1 cellular context compared by ENCODE assay signal in genomic region chr12:84484796-84485195, GRCh38.
TF ChIP-seq lines count a peak whose summit lies in the region.

No MANE protein-coding gene starts in this region.

TF ChIP-seq in IMR-90, 13 proteins besides CTCF, POLR2A, EP300 and RAD21:
- TF ChIP-seq MAFK (IDR thresholded peaks at IDR 0.05; ENCODE audit: low read depth, low read length) (peak; percentile 98), RCOR1 (IDR thresholded peaks at IDR 0.05; ENCODE audit: insufficient replicate concordance, low read length) (no peak), SMC3 (IDR thresholded peaks at IDR 0.05; ENCODE audit: low read depth, low read length) (no peak)
- TF ChIP-seq, protein P1, sequence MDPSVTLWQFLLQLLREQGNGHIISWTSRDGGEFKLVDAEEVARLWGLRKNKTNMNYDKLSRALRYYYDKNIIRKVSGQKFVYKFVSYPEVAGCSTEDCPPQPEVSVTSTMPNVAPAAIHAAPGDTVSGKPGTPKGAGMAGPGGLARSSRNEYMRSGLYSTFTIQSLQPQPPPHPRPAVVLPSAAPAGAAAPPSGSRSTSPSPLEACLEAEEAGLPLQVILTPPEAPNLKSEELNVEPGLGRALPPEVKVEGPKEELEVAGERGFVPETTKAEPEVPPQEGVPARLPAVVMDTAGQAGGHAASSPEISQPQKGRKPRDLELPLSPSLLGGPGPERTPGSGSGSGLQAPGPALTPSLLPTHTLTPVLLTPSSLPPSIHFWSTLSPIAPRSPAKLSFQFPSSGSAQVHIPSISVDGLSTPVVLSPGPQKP (IDR thresholded peaks at IDR 0.05; ENCODE audit: borderline replicate concordance, low read depth, low read length): no peak
- TF ChIP-seq, protein P2, sequence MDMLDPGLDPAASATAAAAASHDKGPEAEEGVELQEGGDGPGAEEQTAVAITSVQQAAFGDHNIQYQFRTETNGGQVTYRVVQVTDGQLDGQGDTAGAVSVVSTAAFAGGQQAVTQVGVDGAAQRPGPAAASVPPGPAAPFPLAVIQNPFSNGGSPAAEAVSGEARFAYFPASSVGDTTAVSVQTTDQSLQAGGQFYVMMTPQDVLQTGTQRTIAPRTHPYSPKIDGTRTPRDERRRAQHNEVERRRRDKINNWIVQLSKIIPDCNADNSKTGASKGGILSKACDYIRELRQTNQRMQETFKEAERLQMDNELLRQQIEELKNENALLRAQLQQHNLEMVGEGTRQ (IDR thresholded peaks at IDR 0.05; ENCODE audit: low read depth, low read length): no peak
